ENCODE assay signal across 18 cellular contexts in the genomic region with DNA sequence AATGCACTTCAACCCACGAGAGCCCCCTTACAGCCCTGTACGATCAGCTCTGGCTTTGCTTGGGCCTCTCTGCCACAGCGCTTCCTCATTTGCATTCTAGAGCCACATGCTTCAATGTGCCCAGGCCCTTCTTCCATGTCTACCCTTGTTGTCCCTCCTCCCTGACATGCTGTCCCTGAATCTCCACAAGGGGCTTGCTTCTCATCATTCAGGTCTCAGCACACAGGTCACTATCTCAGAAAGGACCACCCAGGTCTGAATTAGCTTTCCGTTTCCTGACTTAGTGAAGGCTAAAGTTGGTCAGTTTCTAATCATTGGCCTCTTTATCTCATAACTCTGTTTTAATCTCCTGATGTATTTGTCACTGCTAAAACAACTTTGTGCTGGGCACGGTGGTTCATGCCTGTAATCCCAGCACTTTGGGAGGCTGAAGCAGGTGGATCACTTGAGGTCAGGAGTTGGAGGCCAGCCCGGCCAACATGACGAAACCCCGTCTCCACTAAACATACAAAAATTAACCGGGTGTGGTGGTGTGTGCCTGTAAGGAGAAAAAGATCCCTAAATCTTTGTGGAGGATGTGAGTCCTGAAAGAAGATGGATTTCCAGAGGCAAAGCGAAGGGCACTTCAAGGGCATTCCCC. TPM values are rescaled to one million over a fixed set of nuclear protein-coding genes. Genes with fewer than 3 reads are reported as not detected.
DNase-seq lines count a peak whose midpoint lies in the region; ATAC-seq and TF ChIP-seq lines count a peak whose summit lies in the region.
"Had no signal": no experiment of that assay in that cellular context is flagged by ENCODE, and none has a peak within 500 bp of the region (broad histone marks: within the 10 kb centered on the region; RNA-seq: fewer than 3 reads in every experiment).

No MANE protein-coding gene starts in this region.

- ATAC-seq in lower lobe of right lung: peak; percentile 65 to 77
- no peak for ATAC-seq in esophagus mucosa
- ATAC-seq: GM23338 had no signal

- DNase-seq in CD14-positive monocyte (ENCODE audit: low spot score) (peak; percentile 21), WERI-Rb-1 (no peak), lower lobe of right lung (peak; percentile 66), spleen (peak; percentile 25), kidney tubule cell (ENCODE audit: low spot score) (no peak), NCI-H2171 (lab: John Stamatoyannopoulos, UW) (no peak)
- no peak for DNase-seq in CD4-positive, alpha-beta memory T cell
- DNase-seq: AML-193; CD4-positive, alpha-beta T cell; DMS153; DMS79 treated with DMSO at 0.1 percent for 48 hours; EL had no signal

- CTCF ChIA-PET in CD4-positive, alpha-beta memory T cell (lab: Charles Lee; ENCODE audit: partially characterized antibody): no interaction called here

- H3K4me3 Mint-ChIP-seq in CD14-positive monocyte: no peak overlapping the region
- H3K4me3 Mint-ChIP-seq in CD4-positive, alpha-beta memory T cell: no peak overlapping the region
- H3K4me3 Mint-ChIP-seq: CD4-positive, alpha-beta T cell; GM23338 had no signal

- peaks cover 0 to 14% (median 5%) of the 10 kb centered on the region in 7 donors for H3K9me3 Mint-ChIP-seq in CD14-positive monocyte
- H3K9me3 Mint-ChIP-seq in CD4-positive, alpha-beta memory T cell: no peaks in the 10 kb centered on the region
- H3K9me3 Mint-ChIP-seq: CD4-positive, alpha-beta T cell had no signal

- H3K4me1 ChIP-seq in lower lobe of right lung: no peaks in the 10 kb centered on the region
- no peaks in the 10 kb centered on the region for H3K4me1 ChIP-seq in spleen
- H3K4me1 ChIP-seq in CD4-positive, alpha-beta memory T cell (ENCODE audit: insufficient read depth, low read length): no peaks in the 10 kb centered on the region
- H3K4me1 ChIP-seq: BLaER1, HAP-1 had no signal

- H3K36me3 ChIP-seq in WERI-Rb-1: no peaks in the 10 kb centered on the region
- no peaks in the 10 kb centered on the region for H3K36me3 ChIP-seq in lower lobe of right lung
- no peaks in the 10 kb centered on the region for H3K36me3 ChIP-seq in spleen
- no peaks in the 10 kb centered on the region for H3K36me3 ChIP-seq in CD4-positive, alpha-beta memory T cell (ENCODE audit: insufficient read depth, low read length)
- H3K36me3 ChIP-seq: BLaER1, HAP-1 had no signal

- H3K27me3 ChIP-seq in WERI-Rb-1 (ENCODE audit: insufficient read depth, low read depth, severe bottlenecking) (no peaks in the 10 kb centered on the region), lower lobe of right lung (ENCODE audit: low read depth) (no peaks in the 10 kb centered on the region), spleen (replicated peaks in 1 of 7) (no peaks in the 10 kb centered on the region)
- no peaks in the 10 kb centered on the region for H3K27me3 ChIP-seq in CD4-positive, alpha-beta memory T cell (ENCODE audit: insufficient read depth, low read length)
- H3K27me3 ChIP-seq: BLaER1 had no signal

- no peak for TF ChIP-seq POLR2A in spleen (IDR thresholded peaks at IDR 0.05)

- no peaks in the 10 kb centered on the region for H3K36me3 Mint-ChIP-seq in CD14-positive monocyte
- no peaks in the 10 kb centered on the region for H3K36me3 Mint-ChIP-seq in CD4-positive, alpha-beta memory T cell

- no peaks in the 10 kb centered on the region for H3K4me1 Mint-ChIP-seq in CD14-positive monocyte
- H3K4me1 Mint-ChIP-seq in CD4-positive, alpha-beta memory T cell: no peaks in the 10 kb centered on the region
- H3K4me1 Mint-ChIP-seq: GM23338 had no signal

- H3K4me3 ChIP-seq in WERI-Rb-1 (ENCODE audit: low read depth, low read length) (no peak overlapping the region), lower lobe of right lung (no peak overlapping the region), spleen (no peak overlapping the region)
- no peak overlapping the region for H3K4me3 ChIP-seq in CD4-positive, alpha-beta memory T cell (ENCODE audit: low read length in 2 of 2)
- H3K4me3 ChIP-seq: BLaER1, GM23338, HAP-1 had no signal

- no peak overlapping the region for H3K27ac Mint-ChIP-seq in CD14-positive monocyte
- no peak overlapping the region for H3K27ac Mint-ChIP-seq in CD4-positive, alpha-beta memory T cell
- H3K27ac Mint-ChIP-seq: CD4-positive, alpha-beta T cell; GM23338 had no signal

- peaks cover 5 to 8% (median 6%) of the 10 kb centered on the region in 3 donors for H3K27me3 Mint-ChIP-seq in CD14-positive monocyte (ENCODE audit: low read depth in 3 of 3)
- peaks cover 0 to 2% of the 10 kb centered on the region in 2 donors for H3K27me3 Mint-ChIP-seq in CD4-positive, alpha-beta memory T cell

- 82 to 94% (median 88%) methylated on average over 10 of the region's 10 CpGs for WGBS in spleen, 5 donors

- no peak for TF ChIP-seq CTCF in CD14-positive monocyte (IDR thresholded peaks at IDR 0.05)
- 0 out of 2 replicates have a peak, but pooled peaks have one; percentile 6 for TF ChIP-seq CTCF in WERI-Rb-1 (IDR thresholded peaks at IDR 0.05; ENCODE audit: low read depth, low read length)
- no peak for TF ChIP-seq CTCF in lower lobe of right lung (IDR thresholded peaks at IDR 0.05)
- no peak for TF ChIP-seq CTCF in spleen (IDR thresholded peaks at IDR 0.05 in 8 of 11, conservative IDR thresholded peaks at IDR 0.05 in 3 of 11)

- H3K27ac ChIP-seq in WERI-Rb-1 (no peak overlapping the region), lower lobe of right lung (no peak overlapping the region), spleen (no peak overlapping the region)
- H3K27ac ChIP-seq in CD4-positive, alpha-beta memory T cell (ENCODE audit: low read depth, low read length): no peak overlapping the region
- H3K27ac ChIP-seq: 22Rv1, BLaER1 had no signal

- H3K9me3 ChIP-seq in WERI-Rb-1 (ENCODE audit: severe bottlenecking): no peaks in the 10 kb centered on the region
- H3K9me3 ChIP-seq in lower lobe of right lung: no peaks in the 10 kb centered on the region
- H3K9me3 ChIP-seq in spleen: no peaks in the 10 kb centered on the region
- no peaks in the 10 kb centered on the region for H3K9me3 ChIP-seq in CD4-positive, alpha-beta memory T cell (ENCODE audit: control insufficient read depth in 1 of 2, low read length in 2 of 2)
- H3K9me3 ChIP-seq: BLaER1, HAP-1 had no signal

- POLR2A ChIA-PET in CD4-positive, alpha-beta memory T cell (lab: Charles Lee; ENCODE audit: partially characterized antibody): no interaction called here

- intact Hi-C loops in CD14-positive monocyte (cut with micrococcal nuclease) (no loop called here), lower lobe of right lung (cut with DNase I) (no loop called here), spleen (cut with DNase I; ENCODE audit: low total_unique reads) (no loop called here)
- intact Hi-C loops in CD4-positive, alpha-beta memory T cell (cut with micrococcal nuclease): no loop called here

RNA-seq across cellular contexts. Expression of a gene that starts 17.9 kb away (rescaled TPM):
- polyA plus RNA-seq in CD14-positive monocyte (not detected), spleen (under 1 TPM; 0.04 to 0.17 (median 0.16) TPM)
- total RNA-seq in lower lobe of right lung (2,258 TPM), spleen (under 1 TPM in 1 of 7 donors, not detected in 6; 0.61 TPM), esophagus mucosa (4.9 TPM)
- total RNA-seq in CD4-positive, alpha-beta memory T cell: not detected
- not detected for polyA plus RNA-seq in CD4-positive, alpha-beta memory T cell
- total RNA-seq: CD4-positive, alpha-beta T cell; HT1080 had no signal

Comparison
In these comparisons a context has a peak if more than half of its experiments do, and no peak if none do; other contexts are left out.
1. DNase-seq: peak in CD14-positive monocyte (single experiment), lower lobe of right lung (single experiment) and spleen (single experiment); none in WERI-Rb-1 (single experiment), kidney tubule cell (single experiment), NCI-H2171 (single experiment) and CD4-positive, alpha-beta memory T cell (0 of 5).
2. RNA of a gene that starts 17.9 kb away (total RNA-seq): 2,258 TPM in lower lobe of right lung (single experiment); 4.9 TPM in esophagus mucosa (single experiment), 0.61 TPM in spleen and not detected in CD4-positive, alpha-beta memory T cell; every median in the first group is over 100 times any median in the second.